Comparison of ENCODE assay signal across 12 cellular contexts in genomic region chr18:77141401-77142118, GRCh38. TPM values are rescaled to one million over a fixed set of nuclear protein-coding genes. Genes with fewer than 3 reads are reported as not detected.
DNase-seq lines count a peak whose midpoint lies in the region; ATAC-seq, FAIRE-seq and TF ChIP-seq lines count a peak whose summit lies in the region.
"Had no signal": no experiment of that assay in that cellular context is flagged by ENCODE, and none has a peak within 500 bp of the region (broad histone marks: within the 10 kb centered on the region; RNA-seq: fewer than 3 reads in every experiment).

No MANE protein-coding gene starts in this region.

- TF ChIP-seq RAD21 in K562 (CRISPR knock-in tag; conservative IDR thresholded peaks at IDR 0.05 in 1 of 2, IDR thresholded peaks at IDR 0.05 in 1 of 2): no peak

- H3K4me1 ChIP-seq in DOHH2 (ENCODE audit: control insufficient read depth, low read length) (no peaks in the 10 kb centered on the region), KMS-11 (ENCODE audit: low read depth, poor library complexity, severe bottlenecking) (no peaks in the 10 kb centered on the region), K562 (replicated peaks in 1 of 2; ENCODE audit: control insufficient read depth in 2 of 2, insufficient read depth in 2 of 2, low read length in 2 of 2) (no peaks in the 10 kb centered on the region)
- H3K4me1 ChIP-seq: HAP-1 had no signal

- WGBS in K562 (ENCODE audit: insufficient coverage, low coverage, missing lambda C conversion rate): 0% methylated on average over 4 of the region's 8 CpGs

- TF ChIP-seq CTCF in DOHH2 (IDR thresholded peaks at IDR 0.05; ENCODE audit: low read depth, low read length, poor library complexity, severe bottlenecking): peak; percentile 31
- TF ChIP-seq CTCF in KMS-11 (conservative IDR thresholded peaks at IDR 0.05; ENCODE audit: low read depth, low read length): peak; percentile 36; the same call in 1 of the 2 replicates
- TF ChIP-seq CTCF in K562 (IDR thresholded peaks at IDR 0.05 in 2 of 3, conservative IDR thresholded peaks at IDR 0.05 in 1 of 3; ENCODE audit: insufficient read depth in 2 of 3, low read depth in 1 of 3, low read length in 3 of 3): no peak

- H3K27me3 ChIP-seq in DOHH2 (ENCODE audit: control insufficient read depth, low read length) (no peaks in the 10 kb centered on the region), KMS-11 (ENCODE audit: insufficient read depth, low read depth) (no peaks in the 10 kb centered on the region), K562 (ENCODE audit: control insufficient read depth in 2 of 2, insufficient read depth in 2 of 2, low read length in 2 of 2) (no peaks in the 10 kb centered on the region)

- POLR2A ChIA-PET in K562 (lab: Yijun Ruan, JAX): no interaction called here

- no peaks in the 10 kb centered on the region for H3K9me2 ChIP-seq in DOHH2 (replicated peaks; ENCODE audit: control insufficient read depth, low read length)

- peaks cover 16% of the 10 kb centered on the region for H3K9me3 Mint-ChIP-seq in natural killer cell treated with Interleukin-12 subunit alpha and Interleukin-12 subunit beta and Interleukin-15 and Interleukin-18, amount 100 ng/mL, for 72 hours

- TF ChIP-seq POLR2A in K562 (conservative IDR thresholded peaks at IDR 0.05): no peak

- no peak for TF ChIP-seq EP300 in K562 (IDR thresholded peaks at IDR 0.05; ENCODE audit: low read length)

- intact Hi-C loops in K562 (cut with micrococcal nuclease) (no loop called here), posterior vena cava (cut with DNase I) (no loop called here)

- no peaks in the 10 kb centered on the region for H3F3A ChIP-seq in DOHH2 (ENCODE audit: control insufficient read depth, insufficient read depth)

- no peak overlapping the region for H2AFZ ChIP-seq in KMS-11 (ENCODE audit: low read depth)
- H2AFZ ChIP-seq in K562 (ENCODE audit: low read depth, low read length): no peak overlapping the region

- H3K36me3 ChIP-seq in DOHH2 (ENCODE audit: control insufficient read depth, low read length): no peaks in the 10 kb centered on the region
- no peaks in the 10 kb centered on the region for H3K36me3 ChIP-seq in KMS-11 (ENCODE audit: insufficient read depth)
- no peaks in the 10 kb centered on the region for H3K36me3 ChIP-seq in K562 (ENCODE audit: control insufficient read depth, insufficient read depth, low read length)
- H3K36me3 ChIP-seq: HAP-1 had no signal

- H3K9ac ChIP-seq in KMS-11: no peak overlapping the region
- no peak overlapping the region for H3K9ac ChIP-seq in K562 (ENCODE audit: insufficient read depth in 1 of 2, low read depth in 2 of 2, low read length in 2 of 2)

- H3K27ac ChIP-seq in DOHH2 (ENCODE audit: low read depth, low read length) (no peak overlapping the region), KMS-11 (no peak overlapping the region), K562 (ENCODE audit: extremely low read depth, low read depth, low read length) (no peak overlapping the region)
- H3K27ac ChIP-seq: SK-N-MC had no signal

- H3K4me2 ChIP-seq in DOHH2 (ENCODE audit: low read length) (no peak overlapping the region), KMS-11 (no peak overlapping the region), K562 (ENCODE audit: insufficient read depth, low read length) (no peak overlapping the region)

- H3K9me3 ChIP-seq in DOHH2 (ENCODE audit: control insufficient read depth, insufficient read depth, low read length): peaks cover 27% of the 10 kb centered on the region
- no peaks in the 10 kb centered on the region for H3K9me3 ChIP-seq in K562 (replicated peaks; ENCODE audit: control insufficient read depth, insufficient read depth, low read depth, low read length)

- no peak overlapping the region for H3K4me3 Mint-ChIP-seq in natural killer cell treated with Interleukin-12 subunit alpha and Interleukin-12 subunit beta and Interleukin-15 and Interleukin-18, amount 100 ng/mL, for 72 hours

- peak overlapping the region; percentile 10 to 75 for H3K27ac Mint-ChIP-seq in natural killer cell treated with Interleukin-12 subunit alpha and Interleukin-12 subunit beta and Interleukin-15 and Interleukin-18, amount 100 ng/mL, for 72 hours

- H3K79me2 ChIP-seq in DOHH2 (ENCODE audit: control insufficient read depth, low read length) (no peaks in the 10 kb centered on the region), KMS-11 (ENCODE audit: insufficient read depth, low read depth) (no peaks in the 10 kb centered on the region), K562 (ENCODE audit: control insufficient read depth, insufficient read depth, low read length) (no peaks in the 10 kb centered on the region)

- DNase-seq in K562 (ENCODE audit: extremely low read depth in 1 of 4, low spot score in 3 of 4): no peak
- no peak for DNase-seq in natural killer cell treated with Interleukin-12 subunit alpha and Interleukin-12 subunit beta and Interleukin-15 and Interleukin-18, amount 100 ng/mL, for 72 hours (ENCODE audit: low spot score)
- DNase-seq in posterior vena cava (ENCODE audit: low spot score): no peak
- DNase-seq in SIG-M5 treated with dmso at 0.1 percent for 504 hours (lab: John Stamatoyannopoulos, UW; ENCODE audit: unreplicated experiment): no peak
- DNase-seq: foreskin fibroblast, NCI-H187 had no signal

- no peak for FAIRE-seq in K562 (lab: Jason Lieb, UNC)

- ATAC-seq in K562: no peak
- ATAC-seq in natural killer cell treated with Interleukin-12 subunit alpha and Interleukin-12 subunit beta and Interleukin-15 and Interleukin-18, amount 100 ng/mL, for 72 hours: no peak
- no peak for ATAC-seq in HG03097 (IDR thresholded peaks at IDR 0.05; ENCODE audit: low FRiP score, unreplicated experiment)
- no peak for ATAC-seq in HG02970 (IDR thresholded peaks at IDR 0.05; ENCODE audit: low FRiP score, unreplicated experiment)

- H3K27me3 Mint-ChIP-seq in natural killer cell treated with Interleukin-12 subunit alpha and Interleukin-12 subunit beta and Interleukin-15 and Interleukin-18, amount 100 ng/mL, for 72 hours: no peaks in the 10 kb centered on the region

- CTCF ChIA-PET in K562 (lab: Yijun Ruan, JAX; ENCODE audit: low intra/inter-chr PET ratio): no interaction called here

- H3K4me1 Mint-ChIP-seq in natural killer cell treated with Interleukin-12 subunit alpha and Interleukin-12 subunit beta and Interleukin-15 and Interleukin-18, amount 100 ng/mL, for 72 hours (ENCODE audit: low read depth in 2 of 2): peaks cover 51 to 67% of the 10 kb centered on the region in 2 donors

- no peak overlapping the region for H3K4me3 ChIP-seq in DOHH2 (ENCODE audit: low read length)
- no peak overlapping the region for H3K4me3 ChIP-seq in KMS-11 (IDR thresholded peaks at IDR 0.05; ENCODE audit: insufficient read depth, low read depth, low read length)
- no peak overlapping the region for H3K4me3 ChIP-seq in K562
- H3K4me3 ChIP-seq: HAP-1, SK-N-MC had no signal

- in situ Hi-C loops in K562 (cut with MboI): no loop called here

- peaks cover 17% of the 10 kb centered on the region for H3K36me3 Mint-ChIP-seq in natural killer cell treated with Interleukin-12 subunit alpha and Interleukin-12 subunit beta and Interleukin-15 and Interleukin-18, amount 100 ng/mL, for 72 hours

- no peaks in the 10 kb centered on the region for H3K9me1 ChIP-seq in K562 (ENCODE audit: control insufficient read depth, insufficient read depth, low read length)

- no TSS peak for BruUV-seq in K562 (replicated peaks; lab: Mats Ljungman, UMichigan)

- H4K20me1 ChIP-seq in DOHH2 (ENCODE audit: control insufficient read depth, insufficient read depth, low read depth, low read length): no peaks in the 10 kb centered on the region
- no peaks in the 10 kb centered on the region for H4K20me1 ChIP-seq in KMS-11 (ENCODE audit: insufficient read depth)
- H4K20me1 ChIP-seq in K562 (replicated peaks; ENCODE audit: control insufficient read depth, insufficient read depth, low read length): no peaks in the 10 kb centered on the region

TF ChIP-seq in K562, 482 proteins besides CTCF, POLR2A, EP300 and RAD21 (continues in another document):
- TF ChIP-seq ZBTB12 (CRISPR knock-in tag; IDR thresholded peaks at IDR 0.05) (no peak), NBN (IDR thresholded peaks at IDR 0.05; ENCODE audit: low read depth) (no peak), NR2C2 (CRISPR knock-in tag; IDR thresholded peaks at IDR 0.05) (no peak), NR2C2 (tag; IDR thresholded peaks at IDR 0.05) (no peak), POU5F1 (IDR thresholded peaks at IDR 0.05; ENCODE audit: borderline replicate concordance, low read depth, low read length, partially characterized antibody) (no peak), CSDE1 (IDR thresholded peaks at IDR 0.05) (no peak), FOSL1 (tag; conservative IDR thresholded peaks at IDR 0.05) (no peak)

RNA-seq across cellular contexts. Expression of gene MBP, which starts 9.0 kb away (rescaled TPM):
- total RNA-seq in K562 (2011; cell fraction: chromatin; rRNA removed; ENCODE audit: low replicate concordance): not detected in 2 replicates
- not detected in 2 replicates for total RNA-seq in K562 (2011; cell fraction: nucleolus; rRNA removed)
- not detected in 2 replicates for total RNA-seq in K562 (2011; cell fraction: nucleoplasm; rRNA removed)
- not detected in 2 replicates for total RNA-seq in K562 (2014; rRNA removed)
- not detected in 2 replicates for total RNA-seq in K562 (2014; rRNA removed; fragmentation: Illumina TruSeq; extraction: Trizol)
- total RNA-seq in K562 (2015; rRNA removed; fragmentation: Illumina TruSeq; extraction: Trizol): not detected in 2 replicates
- total RNA-seq in K562 (2021): 0.09 and 0.34 TPM in 2 replicates
- not detected in 2 replicates for polyA plus RNA-seq in K562 (2011; rRNA removed)
- not detected in 2 replicates for polyA plus RNA-seq in K562 (2011; cell fraction: cytosol; rRNA removed)
- not detected in 2 replicates for polyA plus RNA-seq in K562 (2011; cell fraction: nucleus; rRNA removed)
- polyA plus RNA-seq in K562 (2012): 0.08 TPM in 1 of 2 replicates, not detected in the other
- polyA plus RNA-seq in K562 (2014; fragmentation: Illumina TruSeq; extraction: Trizol): not detected in 2 replicates
- polyA plus RNA-seq in K562 (2014; fragmentation: Nextera tagmentation; extraction: Ambion mirVana): not detected
- polyA plus RNA-seq in K562 (2014; rRNA removed): not detected in 2 replicates
- polyA minus RNA-seq in K562 (2011; rRNA and poly(A)+ RNA removed): not detected in 2 replicates
- 1.9 TPM in 1 of 2 replicates, not detected in the other for polyA minus RNA-seq in K562 (2011; cell fraction: cytosol; rRNA and poly(A)+ RNA removed)
- not detected in 2 replicates for polyA minus RNA-seq in K562 (2011; cell fraction: nucleus; rRNA and poly(A)+ RNA removed)
- 10 to 100 TPM; 62.5 to 77.6 TPM for total RNA-seq in natural killer cell treated with Interleukin-12 subunit alpha and Interleukin-12 subunit beta and Interleukin-15 and Interleukin-18, amount 100 ng/mL, for 72 hours
- total RNA-seq in posterior vena cava: 10 to 100 TPM; 41.6 to 42.1 TPM

Comparison
In these comparisons a context has a peak if more than half of its experiments do, and no peak if none do; other contexts are left out.
1. CTCF ChIP-seq: peak in DOHH2 (single experiment) and KMS-11 (single experiment); none in K562 (0 of 3).
2. RNA of gene MBP, which starts 9.0 kb away (total RNA-seq): 62.5 to 77.6 TPM in natural killer cell treated with Interleukin-12 subunit alpha and Interleukin-12 subunit beta and Interleukin-15 and Interleukin-18, amount 100 ng/mL, for 72 hours and 41.6 to 42.1 TPM in posterior vena cava; 0.09 to 0.34 TPM in K562; every median in the first group is over 10 times any median in the second.